In the genomic region with DNA sequence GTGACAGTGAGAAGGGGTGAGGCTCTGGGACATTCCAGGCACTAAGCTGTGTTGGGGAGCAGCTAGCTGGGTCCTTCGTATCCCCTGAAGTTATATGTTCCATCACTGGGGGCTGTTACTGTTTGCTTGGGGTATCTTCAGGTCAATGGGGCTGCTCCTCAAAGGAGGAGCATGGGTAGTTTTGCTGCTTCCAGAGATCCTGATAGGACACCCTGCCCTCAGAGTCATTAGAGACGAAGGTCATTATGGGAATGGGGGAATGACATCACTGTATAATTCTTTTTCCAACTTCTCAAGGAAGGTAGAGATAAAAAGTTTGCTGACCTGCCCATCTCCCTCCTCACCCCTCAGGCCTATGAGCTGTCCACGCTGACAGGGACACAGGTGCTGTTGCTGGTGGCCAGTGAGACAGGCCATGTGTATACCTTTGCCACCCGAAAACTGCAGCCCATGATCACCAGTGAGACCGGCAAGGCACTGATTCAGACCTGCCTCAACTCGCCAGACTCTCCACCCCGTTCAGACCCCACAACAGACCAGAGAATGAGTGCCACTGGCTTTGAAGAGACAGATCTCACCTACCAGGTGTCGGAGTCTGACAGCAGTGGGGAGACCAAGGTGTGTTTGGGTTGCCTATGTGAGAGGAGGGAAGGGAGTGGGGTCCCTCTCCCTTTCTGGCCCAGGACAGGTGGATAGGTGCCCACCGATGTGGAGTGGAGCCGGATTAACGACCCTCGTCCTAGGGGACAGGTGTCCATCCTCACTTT, we compare ENCODE assay signal across 1 cellular context.
TF ChIP-seq lines count a peak whose summit lies in the region.

No MANE protein-coding gene starts in this region.

TF ChIP-seq in WTC11, 78 proteins besides CTCF, POLR2A, EP300 and RAD21 (continued from another document):
- TF ChIP-seq, protein P1, sequence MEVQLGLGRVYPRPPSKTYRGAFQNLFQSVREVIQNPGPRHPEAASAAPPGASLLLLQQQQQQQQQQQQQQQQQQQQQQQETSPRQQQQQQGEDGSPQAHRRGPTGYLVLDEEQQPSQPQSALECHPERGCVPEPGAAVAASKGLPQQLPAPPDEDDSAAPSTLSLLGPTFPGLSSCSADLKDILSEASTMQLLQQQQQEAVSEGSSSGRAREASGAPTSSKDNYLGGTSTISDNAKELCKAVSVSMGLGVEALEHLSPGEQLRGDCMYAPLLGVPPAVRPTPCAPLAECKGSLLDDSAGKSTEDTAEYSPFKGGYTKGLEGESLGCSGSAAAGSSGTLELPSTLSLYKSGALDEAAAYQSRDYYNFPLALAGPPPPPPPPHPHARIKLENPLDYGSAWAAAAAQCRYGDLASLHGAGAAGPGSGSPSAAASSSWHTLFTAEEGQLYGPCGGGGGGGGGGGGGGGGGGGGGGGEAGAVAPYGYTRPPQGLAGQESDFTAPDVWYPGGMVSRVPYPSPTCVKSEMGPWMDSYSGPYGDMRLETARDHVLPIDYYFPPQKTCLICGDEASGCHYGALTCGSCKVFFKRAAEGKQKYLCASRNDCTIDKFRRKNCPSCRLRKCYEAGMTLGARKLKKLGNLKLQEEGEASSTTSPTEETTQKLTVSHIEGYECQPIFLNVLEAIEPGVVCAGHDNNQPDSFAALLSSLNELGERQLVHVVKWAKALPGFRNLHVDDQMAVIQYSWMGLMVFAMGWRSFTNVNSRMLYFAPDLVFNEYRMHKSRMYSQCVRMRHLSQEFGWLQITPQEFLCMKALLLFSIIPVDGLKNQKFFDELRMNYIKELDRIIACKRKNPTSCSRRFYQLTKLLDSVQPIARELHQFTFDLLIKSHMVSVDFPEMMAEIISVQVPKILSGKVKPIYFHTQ (CRISPR knock-in tag; IDR thresholded peaks at IDR 0.05): 0 out of 2 replicates have a peak, but pooled peaks have one; percentile 18
- TF ChIP-seq NR2C2 (CRISPR knock-in tag; IDR thresholded peaks at IDR 0.05) (no peak), GABPB1 (CRISPR knock-in tag; IDR thresholded peaks at IDR 0.05) (no peak), ZNF317 (CRISPR knock-in tag; IDR thresholded peaks at IDR 0.05; ENCODE audit: borderline replicate concordance, low read depth) (no peak), NFATC4 (CRISPR knock-in tag; IDR thresholded peaks at IDR 0.05) (no peak)
